In genomic region chr3:33541918-33542317, GRCh38 we compare ENCODE assay signal across 19 cellular contexts.
DNase-seq lines count a peak whose midpoint lies in the region; ATAC-seq and TF ChIP-seq lines count a peak whose summit lies in the region.
"Had no signal": no experiment of that assay in that cellular context is flagged by ENCODE, and none has a peak within 500 bp of the region (broad histone marks: within the 10 kb centered on the region; RNA-seq: fewer than 3 reads in every experiment).

No MANE protein-coding gene starts in this region.

- H3K4me3 Mint-ChIP-seq in IgD-negative memory B cell (peak overlapping the region in 1 of 4 donors; percentile 47), naive B cell (peak overlapping the region in 5 of 8 donors; percentile 27 to 61 (median 58)), neural progenitor cell (no peak overlapping the region)
- H3K4me3 Mint-ChIP-seq: CD8-positive, alpha-beta memory T cell had no signal

- H3K4me1 Mint-ChIP-seq in IgD-negative memory B cell (peaks cover 16 to 20% (median 16%) of the 10 kb centered on the region in 3 donors), naive B cell (peaks cover 22 to 34% (median 30%) of the 10 kb centered on the region in 3 donors), neural progenitor cell (no peaks in the 10 kb centered on the region)
- H3K4me1 Mint-ChIP-seq: CD8-positive, alpha-beta memory T cell had no signal

- H3K79me2 ChIP-seq in SU-DHL-6 (ENCODE audit: insufficient read depth, low read length) (no peaks in the 10 kb centered on the region), neural progenitor cell (ENCODE audit: low read depth) (no peaks in the 10 kb centered on the region)

- H3K27me3 ChIP-seq in SU-DHL-6 (ENCODE audit: low read length): no peaks in the 10 kb centered on the region
- no peaks in the 10 kb centered on the region for H3K27me3 ChIP-seq in neural progenitor cell
- H3K27me3 ChIP-seq: BLaER1 treated with 17β-estradiol and CSF1 and Interleukin-3, amounts not matched to agents 10 nM and 100 nM; SJSA1 had no signal

- H2AFZ ChIP-seq in SU-DHL-6 (ENCODE audit: low read depth, low read length, severe bottlenecking): no peak overlapping the region
- H2AFZ ChIP-seq in neural progenitor cell (replicated peaks): no peak overlapping the region

- peaks cover 5% of the 10 kb centered on the region for H3F3A ChIP-seq in SU-DHL-6 (ENCODE audit: insufficient read depth)
- peaks cover 2% of the 10 kb centered on the region for H3F3A ChIP-seq in neural progenitor cell (ENCODE audit: low read depth)

- peak; percentile 1 for DNase-seq in EL
- no peak for DNase-seq in naive B cell
- no peak for DNase-seq in neural progenitor cell (ENCODE audit: low spot score)
- no peak for DNase-seq in epidermal melanocyte (ENCODE audit: insufficient read length, low spot score)
- DNase-seq: CD8-positive, alpha-beta memory T cell; DMS79; GF-D8; H7; KBM-7; NCI-H146; NCI-H2081 treated with DMSO at 0.1 percent for 48 hours; NCI-H2227 treated with DMSO at 0.1 percent for 48 hours; NK-92 treated with Interleukin-12 subunit alpha and Interleukin-12 subunit beta, amount 100 ng/mL, for 24 hours had no signal

- no peaks in the 10 kb centered on the region for H3K9me2 ChIP-seq in SU-DHL-6 (replicated peaks; ENCODE audit: insufficient read depth, low read length)

- H3K27me3 Mint-ChIP-seq in IgD-negative memory B cell (no peaks in the 10 kb centered on the region), naive B cell (no peaks in the 10 kb centered on the region), neural progenitor cell (ENCODE audit: insufficient read depth, low read depth) (no peaks in the 10 kb centered on the region)
- H3K27me3 Mint-ChIP-seq: CD8-positive, alpha-beta memory T cell had no signal

- ATAC-seq in naive B cell (ENCODE audit: low read depth in 2 of 2): peak in 1 of 2 donors; percentile 25
- no peak for ATAC-seq in HG03139 (IDR thresholded peaks at IDR 0.05; ENCODE audit: unreplicated experiment)

- H3K9me3 ChIP-seq in SU-DHL-6 (ENCODE audit: insufficient read depth, low read length) (no peaks in the 10 kb centered on the region), neural progenitor cell (ENCODE audit: low read depth) (no peaks in the 10 kb centered on the region)
- H3K9me3 ChIP-seq: BLaER1 treated with 17β-estradiol and CSF1 and Interleukin-3, amounts not matched to agents 10 nM and 100 nM; SJSA1 had no signal

- TF ChIP-seq CTCF in SU-DHL-6 (IDR thresholded peaks at IDR 0.05; ENCODE audit: insufficient read depth, low read length, poor library complexity, severe bottlenecking) (no peak), neural progenitor cell (IDR thresholded peaks at IDR 0.05) (no peak)

- H4K20me1 ChIP-seq in SU-DHL-6 (ENCODE audit: low read depth, low read length) (no peaks in the 10 kb centered on the region), neural progenitor cell (ENCODE audit: low read depth) (no peaks in the 10 kb centered on the region)
- H4K20me1 ChIP-seq: BLaER1 treated with 17β-estradiol and CSF1 and Interleukin-3, amounts not matched to agents 10 nM and 100 nM had no signal

- H3K4me2 ChIP-seq in SU-DHL-6 (ENCODE audit: low read depth, low read length, poor library complexity, severe bottlenecking) (peak overlapping the region; percentile 40), neural progenitor cell (no peak overlapping the region)
- H3K4me2 ChIP-seq: BLaER1 treated with 17β-estradiol and CSF1 and Interleukin-3, amounts not matched to agents 10 nM and 100 nM had no signal

- H3K4me1 ChIP-seq in neural progenitor cell: no peaks in the 10 kb centered on the region
- H3K4me1 ChIP-seq: SJSA1 had no signal

- H3K9me3 Mint-ChIP-seq in IgD-negative memory B cell: no peaks in the 10 kb centered on the region
- peaks cover 0 to 5% (median 0%) of the 10 kb centered on the region in 7 donors for H3K9me3 Mint-ChIP-seq in naive B cell
- H3K9me3 Mint-ChIP-seq in neural progenitor cell: no peaks in the 10 kb centered on the region
- H3K9me3 Mint-ChIP-seq: CD8-positive, alpha-beta memory T cell had no signal

- H3K9ac ChIP-seq in SU-DHL-6 (ENCODE audit: low read length) (no peak overlapping the region), neural progenitor cell (no peak overlapping the region)
- H3K9ac ChIP-seq: BLaER1 treated with 17β-estradiol and CSF1 and Interleukin-3, amounts not matched to agents 10 nM and 100 nM had no signal

- H3K36me3 ChIP-seq in SU-DHL-6 (ENCODE audit: low read length) (0 out of 2 replicates have a peak, but pooled peaks cover 13% of the 10 kb centered on the region), neural progenitor cell (peaks cover 25% of the 10 kb centered on the region)
- H3K36me3 ChIP-seq: SJSA1 had no signal

- H3K36me3 Mint-ChIP-seq in IgD-negative memory B cell (peaks cover 19% of the 10 kb centered on the region), naive B cell (peaks cover 19 to 25% of the 10 kb centered on the region in 2 donors), neural progenitor cell (peaks cover 26% of the 10 kb centered on the region)

- H3K27ac Mint-ChIP-seq in IgD-negative memory B cell (peak overlapping the region in 2 of 3 donors; percentile 28 to 48), naive B cell (peak overlapping the region in 2 of 6 donors; percentile 20 to 38), neural progenitor cell (no peak overlapping the region)

- H3K4me3 ChIP-seq in SU-DHL-6 (ENCODE audit: insufficient read depth, low read length, poor library complexity, severe bottlenecking): no peak overlapping the region
- no peak overlapping the region for H3K4me3 ChIP-seq in neural progenitor cell
- H3K4me3 ChIP-seq: BLaER1 treated with 17β-estradiol and CSF1 and Interleukin-3, amounts not matched to agents 10 nM and 100 nM; SJSA1 had no signal

- H3K27ac ChIP-seq in SU-DHL-6 (ENCODE audit: low read depth, low read length) (no peak overlapping the region), neural progenitor cell (no peak overlapping the region)
- H3K27ac ChIP-seq: BLaER1 treated with 17β-estradiol and CSF1 and Interleukin-3, amounts not matched to agents 10 nM and 100 nM; HL-60; SJSA1 had no signal
